Comparison of ENCODE assay signal across 27 cellular contexts in the genomic region with DNA sequence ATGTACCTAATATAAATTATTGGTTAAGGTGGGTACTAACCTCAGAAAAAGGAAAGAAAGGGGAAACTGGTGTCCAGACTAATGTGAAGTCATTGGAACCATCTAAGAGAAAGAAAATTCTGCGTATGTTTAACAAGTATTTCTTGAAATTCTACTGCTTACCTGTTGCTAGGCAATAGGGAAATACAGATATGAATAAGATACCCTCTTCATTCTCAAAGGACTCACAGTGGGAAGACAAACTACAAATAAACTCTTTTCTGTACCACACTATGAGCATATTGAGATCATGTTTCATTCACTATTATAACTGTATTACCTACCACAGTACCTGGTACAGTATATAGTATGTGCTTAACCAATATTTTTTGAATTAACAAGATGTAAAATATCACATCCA.
A peak's percentile ranks its signal among the peaks of the same experiment; 100 is the strongest.
DNase-seq lines count a peak whose midpoint lies in the region; ATAC-seq lines count a peak whose summit lies in the region.
"Had no signal": no experiment of that assay in that cellular context is flagged by ENCODE, and none has a peak within 500 bp of the region (broad histone marks: within the 10 kb centered on the region; RNA-seq: fewer than 3 reads in every experiment).

No MANE protein-coding gene starts in this region.

- peak; percentile 39 for DNase-seq in DMS53 (lab: John Stamatoyannopoulos, UW)
- DNase-seq in DMS53 treated with DMSO at 0.1 percent for 48 hours (lab: John Stamatoyannopoulos, UW; ENCODE audit: unreplicated experiment), result no peak
- DNase-seq in NCI-H146 (lab: John Stamatoyannopoulos, UW), result peak; percentile 72
- DNase-seq in NCI-H69 (lab: John Stamatoyannopoulos, UW), result peak; percentile 20
- peak; percentile 40 for DNase-seq in kidney tubule cell (ENCODE audit: low spot score)
- no peak for DNase-seq in T-helper 2 cell
- no peak for DNase-seq in ecto neural progenitor cell (ENCODE audit: low spot score)
- DNase-seq: 8988T; activated CD4-positive, alpha-beta T cell treated with anti-CD3 and anti-CD28 coated beads, Interleukin-2, amount 10 ng/mL, durations not matched to agents 7 days and 5 days; activated naive CD4-positive, alpha-beta T cell; activated T-cell treated with anti-CD3 and anti-CD28 coated beads, Interleukin-2, amount 50 U/mL, for 4 hours; H7; head of caudate nucleus; KG1; lower lobe of right lung; NCI-H1694; NCI-H446 treated with DMSO at 0.1 percent for 48 hours; nephron progenitor cell; PC-9; SHP77; stimulated activated CD4-positive, alpha-beta T cell treated with anti-CD3 and anti-CD28 coated beads, Interleukin-2, amount 100 ng/mL, for 24 hours; stomach; SW 1271; T1000; thyroid gland had no signal

- no peak for ATAC-seq in GM21576 (IDR thresholded peaks at IDR 0.05; ENCODE audit: unreplicated experiment)
- ATAC-seq: activated T-cell treated with anti-CD3 and anti-CD28 coated beads, Interleukin-2, amount 50 U/mL, for 4 hours; lower lobe of right lung; WTC11 had no signal

Comparison
In these comparisons a context has a peak if more than half of its experiments do, and no peak if none do; other contexts are left out.
1. DNase-seq: peak in DMS53 (single experiment), NCI-H146 (single experiment), NCI-H69 (single experiment) and kidney tubule cell (single experiment); none in DMS53 treated with DMSO at 0.1 percent for 48 hours (single experiment), T-helper 2 cell (0 of 5) and ecto neural progenitor cell (single experiment).